Comparison of ENCODE assay signal across 13 cellular contexts in genomic region chr7:127995157-127995865, GRCh38. TPM values are rescaled to one million over a fixed set of nuclear protein-coding genes. Genes with fewer than 3 reads are reported as not detected.
A peak's percentile ranks its signal among the peaks of the same experiment; 100 is the strongest.
DNase-seq lines count a peak whose midpoint lies in the region; ATAC-seq and TF ChIP-seq lines count a peak whose summit lies in the region.
"Had no signal": no experiment of that assay in that cellular context is flagged by ENCODE, and none has a peak within 500 bp of the region (broad histone marks: within the 10 kb centered on the region; RNA-seq: fewer than 3 reads in every experiment).

No MANE protein-coding gene starts in this region.

- H3K27ac Mint-ChIP-seq in neural progenitor cell = peak overlapping the region; percentile 54

- H3K27me3 ChIP-seq in neural progenitor cell (no peaks in the 10 kb centered on the region), aorta (ENCODE audit: control insufficient read depth in 1 of 2, insufficient read depth in 2 of 2, low read length in 1 of 2) (no peaks in the 10 kb centered on the region), thyroid gland (no peaks in the 10 kb centered on the region)

- WGBS in aorta, 2 donors = 4 to 9% methylated on average over 3 of the region's 3 CpGs
- WGBS in thyroid gland, 2 donors = 48 to 51% methylated on average over 3 of the region's 3 CpGs

- no peak for TF ChIP-seq CTCF in foreskin fibroblast (IDR thresholded peaks at IDR 0.05; ENCODE audit: low read depth, low read length)
- no peak for TF ChIP-seq CTCF in neural progenitor cell (IDR thresholded peaks at IDR 0.05)
- TF ChIP-seq CTCF in thyroid gland (IDR thresholded peaks at IDR 0.05) = no peak

- H3K4me3 ChIP-seq in foreskin fibroblast (ENCODE audit: low read depth in 1 of 2, low read length in 2 of 2) (no peak overlapping the region), neural progenitor cell (no peak overlapping the region), aorta (ENCODE audit: low read length in 2 of 2) (no peak overlapping the region), thyroid gland (replicated peaks in 1 of 3) (no peak overlapping the region)

- H3K4me2 ChIP-seq in neural progenitor cell = peak overlapping the region; percentile 3

- H4K20me1 ChIP-seq in neural progenitor cell (ENCODE audit: low read depth) = peaks cover 7% of the 10 kb centered on the region

- H2AFZ ChIP-seq in neural progenitor cell (replicated peaks) = no peak overlapping the region

- H3F3A ChIP-seq in neural progenitor cell (ENCODE audit: low read depth) = peaks cover 7% of the 10 kb centered on the region

- peak; percentile 59 for ATAC-seq in aorta (ENCODE audit: low FRiP score)
- ATAC-seq: activated CD4-positive, CD25-positive, alpha-beta regulatory T cell treated with anti-CD3 and anti-CD28 coated beads, Interleukin-2, amount 50 U/mL, for 24 hours had no signal

- H3K4me3 Mint-ChIP-seq in neural progenitor cell = no peak overlapping the region

- no peaks in the 10 kb centered on the region for H3K79me2 ChIP-seq in neural progenitor cell (ENCODE audit: low read depth)

- peaks cover 25% of the 10 kb centered on the region for H3K4me1 ChIP-seq in neural progenitor cell
- H3K4me1 ChIP-seq in aorta (ENCODE audit: control insufficient read depth in 1 of 2, insufficient read depth in 2 of 2, low read length in 2 of 2) = peaks cover 0 to 7% of the 10 kb centered on the region in 2 donors
- H3K4me1 ChIP-seq in thyroid gland = peaks cover 12 to 29% of the 10 kb centered on the region in 2 donors

- H3K36me3 Mint-ChIP-seq in neural progenitor cell = peaks cover 19% of the 10 kb centered on the region

- no peak for TF ChIP-seq POLR2A in thyroid gland (IDR thresholded peaks at IDR 0.05)

- DNase-seq in amniotic epithelial cell (ENCODE audit: low read depth) (peak; percentile 38), foreskin fibroblast (peak; percentile 28 to 74), neural progenitor cell (ENCODE audit: low spot score) (no peak), aorta (no peak), HuH-7.5 (ENCODE audit: low spot score) (no peak), thyroid gland (no peak), dedifferentiated amniotic fluid mesenchymal stem cell (ENCODE audit: extremely low spot score) (no peak)
- DNase-seq: activated effector memory CD4-positive, alpha-beta T cell treated with anti-CD3 and anti-CD28 coated beads, Interleukin-2, amount 50 U/mL, for 16 hours; DMS79 treated with DMSO at 0.1 percent for 48 hours; Kasumi-1; NCI-H226; small intestine had no signal

- H3K27me3 Mint-ChIP-seq in neural progenitor cell (ENCODE audit: insufficient read depth, low read depth) = peaks cover 3% of the 10 kb centered on the region

- H3K9me3 ChIP-seq in neural progenitor cell (ENCODE audit: low read depth) = no peaks in the 10 kb centered on the region
- no peaks in the 10 kb centered on the region for H3K9me3 ChIP-seq in aorta (ENCODE audit: control insufficient read depth, low read length)
- no peaks in the 10 kb centered on the region for H3K9me3 ChIP-seq in thyroid gland

- H3K9ac ChIP-seq in neural progenitor cell = no peak overlapping the region

- peak overlapping the region; percentile 1 for H3K27ac ChIP-seq in neural progenitor cell
- no peak overlapping the region for H3K27ac ChIP-seq in aorta (ENCODE audit: low read depth in 1 of 2, low read length in 2 of 2)
- H3K27ac ChIP-seq in thyroid gland = no peak overlapping the region

- H3K36me3 ChIP-seq in neural progenitor cell = no peaks in the 10 kb centered on the region
- H3K36me3 ChIP-seq in aorta (ENCODE audit: control insufficient read depth in 1 of 2, insufficient read depth in 2 of 2, low read length in 1 of 2) = peaks cover 0 to 2% of the 10 kb centered on the region in 2 donors
- H3K36me3 ChIP-seq in thyroid gland = no peaks in the 10 kb centered on the region

- H3K4me1 Mint-ChIP-seq in neural progenitor cell = peaks cover 40% of the 10 kb centered on the region

- intact Hi-C loops in aorta (cut with DNase I) (loop anchor here in 1 of 2 donors (10.0 kb wide), 1 partner anchor 171 kb away; no protein-coding TSS in a partner anchor), thyroid gland (cut with DNase I) (no loop called here)

- no peaks in the 10 kb centered on the region for H3K9me3 Mint-ChIP-seq in neural progenitor cell

RNA-seq across cellular contexts. Expression of gene LRRC4, which starts 35.9 kb away (rescaled TPM):
- total RNA-seq in neural progenitor cell (ENCODE audit: low replicate concordance) (19.8 and 26.9 TPM in 2 replicates), aorta (10 to 100 TPM in 1 of 2 donors, 1 to 10 TPM in 1; 5.1 to 11.2 TPM), thyroid gland (1 to 10 TPM in 2 of 4 donors, under 1 TPM in 2; 0.39 to 3.7 (median 0.95) TPM)
- under 1 TPM; 0.13 TPM for polyA plus RNA-seq in aorta

Comparison
In these comparisons a context has a peak if more than half of its experiments do, and no peak if none do; other contexts are left out.
1. DNase-seq: peak in amniotic epithelial cell (single experiment) and foreskin fibroblast (2 of 2); none in neural progenitor cell (single experiment), aorta (0 of 2), HuH-7.5 (single experiment), thyroid gland (0 of 2) and dedifferentiated amniotic fluid mesenchymal stem cell (single experiment).